In genomic region chr10:23294638-23295247, GRCh38 we compare ENCODE assay signal across 8 cellular contexts. TPM values are rescaled to one million over a fixed set of nuclear protein-coding genes. Genes with fewer than 3 reads are reported as not detected.
DNase-seq lines count a peak whose midpoint lies in the region; ATAC-seq and TF ChIP-seq lines count a peak whose summit lies in the region.

No MANE protein-coding gene starts in this region.

- CTCF ChIA-PET in AG04450 (lab: Charles Lee) = interaction anchor here (0.7 to 7.7 kb wide), 28 partner anchors 7 to 1301 kb away, joined by 3 to 104 read pairs (median 4); no protein-coding TSS in a partner anchor

- peak; percentile 65 for TF ChIP-seq CTCF in AG04450 (IDR thresholded peaks at IDR 0.05; ENCODE audit: low read depth, low read length)
- TF ChIP-seq CTCF in GM13977 (IDR thresholded peaks at IDR 0.05; ENCODE audit: extremely low read depth, insufficient read depth, missing control alignments) = peak; percentile 28
- TF ChIP-seq CTCF in VCaP (conservative IDR thresholded peaks at IDR 0.05) = peak; percentile 76

- ATAC-seq in HG03565 (IDR thresholded peaks at IDR 0.05; ENCODE audit: unreplicated experiment) = no peak

- POLR2A ChIA-PET in AG04450 (lab: Yijun Ruan, JAX) = no interaction called here

- H3K27me3 ChIP-seq in AG04450 (ENCODE audit: control insufficient read depth, insufficient read depth, low read length) = peaks cover 8% of the 10 kb centered on the region

- H3K4me3 ChIP-seq in AG04450 (ENCODE audit: low read depth, low read length) = no peak overlapping the region

- in situ Hi-C loops in GM13977 (cut with MboI; ENCODE audit: low pct_unique_long_range_greater_than_20kb, low sequenced_read_pairs, unreplicated experiment) = no loop called here

- H3K27ac ChIP-seq in AG04450 (ENCODE audit: low read depth, low read length) (no peak overlapping the region), VCaP (no peak overlapping the region)

- no peaks in the 10 kb centered on the region for H3K9me3 ChIP-seq in AG04450 (ENCODE audit: control insufficient read depth, insufficient read depth, low read length)

- no peak for DNase-seq in AG04450 (ENCODE audit: low read depth, low spot score)
- no peak for DNase-seq in GM13977 (ENCODE audit: low spot score)
- DNase-seq in iris pigment epithelial cell (ENCODE audit: low read depth) = peak; percentile 22
- DNase-seq in activated CD4-positive, alpha-beta T cell treated with anti-CD3 and anti-CD28 coated beads, Interleukin-2, amount 50 U/mL, for 4 hours = no peak
- no peak for DNase-seq in foreskin melanocyte
- no peak for DNase-seq in activated CD8-positive, alpha-beta memory T cell treated with anti-CD3 and anti-CD28 coated beads, Interleukin-2, amount 50 U/mL, for 48 hours

RNA-seq across cellular contexts. Expression of gene C10orf67, which starts 49.9 kb away (rescaled TPM):
- polyA plus RNA-seq in AG04450 (2011; rRNA removed) = 0.10 and 0.14 TPM in 2 replicates
- polyA minus RNA-seq in AG04450 (2011; rRNA and poly(A)+ RNA removed) = 0.09 and 0.17 TPM in 2 replicates
